Comparison of ENCODE assay signal across 26 cellular contexts in genomic region chr1:215551806-215552205, GRCh38.
"Had no signal": no experiment of that assay in that cellular context is flagged by ENCODE, and none has a peak within 500 bp of the region (broad histone marks: within the 10 kb centered on the region; RNA-seq: fewer than 3 reads in every experiment).

No MANE protein-coding gene starts in this region.

- H3K27me3 ChIP-seq: stomach, suprapubic skin, testis, thyroid gland, tibial nerve, transverse colon, upper lobe of left lung, upper lobe of right lung, uterus, vagina had no signal

- H3K27ac ChIP-seq: stomach, suprapubic skin, testis, thoracic aorta, thyroid gland, tibial artery, tibial nerve, transverse colon, upper lobe of left lung, upper lobe of right lung, uterus, vagina had no signal

- DNase-seq: stimulated activated CD4-positive, alpha-beta T cell treated with anti-CD3 and anti-CD28 coated beads, Interleukin-2, amount 100 ng/mL, for 48 hours; stimulated activated CD4-positive, alpha-beta T cell treated with anti-CD3 and anti-CD28 coated beads, Interleukin-4, amount 100 ng/mL, for 1 hour; stimulated activated CD4-positive, alpha-beta T cell treated with anti-CD3 and anti-CD28 coated beads, Interleukin-4, amount 100 ng/mL, for 24 hours; stimulated activated CD4-positive, alpha-beta T cell treated with anti-CD3 and anti-CD28 coated beads, Interleukin-4, amount 100 ng/mL, for 4 hours; stimulated activated CD8-positive, alpha-beta memory T cell treated with anti-CD3 and anti-CD28 coated beads, Interleukin-4, amount 100 ng/mL, for 48 hours; stimulated activated naive B cell treated with anti-CD40 and anti-IgM and Interleukin-4, amounts not matched to agents 10 μg/mL and 1 μg/mL and 100 μg/mL, for 72 hours; stimulated activated naive CD4-positive, alpha-beta T cell; stimulated activated naive CD4-positive, alpha-beta T cell treated with Interleukin-2 at 50 U/mL for 16 hours; stimulated activated naive CD8-positive, alpha-beta T cell treated with anti-CD3 and anti-CD28 coated beads, Interleukin-15, amount 100 ng/mL, for 72 hours; stimulated activated naive CD8-positive, alpha-beta T cell treated with anti-CD3 and anti-CD28 coated beads, Interleukin-15, Interleukin-2, amounts not matched to agents 100 U/mL and 50 U/mL, for 24 hours; stomach; substantia nigra; testis; thyroid gland; tibial artery; transverse colon; trophoblast cell; upper lobe of left lung; upper lobe of right lung; uterus had no signal

- H3K4me3 ChIP-seq: stomach, suprapubic skin, testis, thoracic aorta, thyroid gland, tibial artery, tibial nerve, transverse colon, upper lobe of left lung, upper lobe of right lung, uterus, vagina had no signal

- ATAC-seq: stimulated activated effector memory CD8-positive, alpha-beta T cell treated with anti-CD3 and anti-CD28 coated beads, Interleukin-12 subunit alpha, Interleukin-12 subunit beta, amount 100 ng/mL, for 72 hours; stimulated activated memory B cell treated with anti-CD40 and anti-IgM and Interleukin-4, amounts not matched to agents 10 μg/mL and 1 μg/mL and 100 μg/mL, for 72 hours; stimulated activated naive B cell treated with anti-CD40 and anti-IgM and Interleukin-4, amounts not matched to agents 10 μg/mL and 1 μg/mL and 100 μg/mL, for 72 hours; stimulated activated naive CD8-positive, alpha-beta T cell treated with anti-CD3 and anti-CD28 coated beads, Interleukin-15, amount 100 ng/mL, for 72 hours; stimulated activated naive CD8-positive, alpha-beta T cell treated with anti-CD3 and anti-CD28 coated beads, Interleukin-15, Interleukin-2, amounts not matched to agents 100 U/mL and 50 U/mL, for 24 hours; upper lobe of right lung had no signal

- H3K9me3 ChIP-seq: testis, thyroid gland, upper lobe of right lung, uterus, vagina had no signal

- H3K36me3 ChIP-seq: stomach, suprapubic skin, thoracic aorta, thyroid gland, tibial artery, tibial nerve, transverse colon, upper lobe of left lung, upper lobe of right lung, uterus, vagina had no signal

- H3K4me1 ChIP-seq: stomach, suprapubic skin, testis, thyroid gland, tibial artery, tibial nerve, upper lobe of left lung, upper lobe of right lung, uterus, vagina had no signal
